In genomic region chr4:37799941-37800554, GRCh38 we compare ENCODE assay signal across 1 cellular context.
TF ChIP-seq lines count a peak whose summit lies in the region.

No MANE protein-coding gene starts in this region.

TF ChIP-seq in IMR-90, 13 proteins besides CTCF, POLR2A, EP300 and RAD21 (continued from another document):
- no peak for TF ChIP-seq ELK1 (IDR thresholded peaks at IDR 0.05; ENCODE audit: borderline replicate concordance, low read depth, low read length)
- no peak for TF ChIP-seq USF2 (IDR thresholded peaks at IDR 0.05; ENCODE audit: low read depth, low read length)
- no peak for TF ChIP-seq CHD1 (IDR thresholded peaks at IDR 0.05; ENCODE audit: low read depth, low read length)
- no peak for TF ChIP-seq BHLHE40 (IDR thresholded peaks at IDR 0.05; ENCODE audit: low read depth, low read length)
- TF ChIP-seq RCOR1 (IDR thresholded peaks at IDR 0.05; ENCODE audit: insufficient replicate concordance, low read length) = no peak
- TF ChIP-seq MAFK (IDR thresholded peaks at IDR 0.05; ENCODE audit: low read depth, low read length) = no peak
